ENCODE assay signal across 36 cellular contexts in genomic region chr7:120216947-120217346, GRCh38. TPM values are rescaled to one million over a fixed set of nuclear protein-coding genes. Genes with fewer than 3 reads are reported as not detected.
"Had no signal": no experiment of that assay in that cellular context is flagged by ENCODE, and none has a peak within 500 bp of the region (broad histone marks: within the 10 kb centered on the region; RNA-seq: fewer than 3 reads in every experiment).

No MANE protein-coding gene starts in this region.

- H3K36me3 ChIP-seq: adrenal gland, brain microvascular endothelial cell, breast epithelium, cardiac muscle cell had no signal

- H3K4me1 ChIP-seq: adrenal gland, body of pancreas, breast epithelium had no signal

- H3K27ac ChIP-seq: adrenal gland, body of pancreas, brain microvascular endothelial cell, breast epithelium, cardiac muscle cell, VCaP had no signal

- H3K4me3 ChIP-seq: adrenal gland, body of pancreas, breast epithelium, cardiac muscle cell had no signal

- DNase-seq: activated B cell treated with CpG ODN at 0.5 μM for 24 hours; activated CD4-positive, alpha-beta memory T cell treated with anti-CD3 and anti-CD28 coated beads for 36 hours; activated CD4-positive, alpha-beta T cell treated with anti-CD3 and anti-CD28 coated beads for 4 hours; activated CD4-positive, alpha-beta T cell treated with anti-CD3 and anti-CD28 coated beads, Interleukin-2, amount 10 ng/mL, durations not matched to agents 24 days and 14 days; activated CD4-positive, alpha-beta T cell treated with anti-CD3 and anti-CD28 coated beads, Interleukin-2, amount 50 U/mL, for 1 hour; activated CD4-positive, alpha-beta T cell treated with anti-CD3 and anti-CD28 coated beads, Interleukin-2, amount 50 U/mL, for 4 hours; activated CD4-positive, CD25-positive, alpha-beta regulatory T cell treated with anti-CD3 and anti-CD28 coated beads, Interleukin-2, amount 50 U/mL, for 72 hours; activated CD8-positive, alpha-beta memory T cell treated with anti-CD3 and anti-CD28 coated beads, Interleukin-2, amount 50 U/mL, for 4 hours; activated CD8-positive, alpha-beta T cell treated with anti-CD3 and anti-CD28 coated beads for 36 hours; activated effector memory CD4-positive, alpha-beta T cell treated with anti-CD3 and anti-CD28 coated beads, Interleukin-2, amount 50 U/mL, for 16 hours; activated gamma-delta T cell treated with Interleukin-2 at 50 U/mL for 16 hours; activated naive CD4-positive, alpha-beta T cell; activated naive CD4-positive, alpha-beta T cell treated with anti-CD3 and anti-CD28 coated beads for 36 hours; activated naive CD4-positive, alpha-beta T cell treated with anti-CD3 and anti-CD28 coated beads, Interleukin-2, amount 50 U/mL, for 16 hours; activated naive CD8-positive, alpha-beta T cell treated with anti-CD3 and anti-CD28 coated beads for 36 hours; activated T-cell treated with anti-CD3 and anti-CD28 coated beads for 4 hours; activated T-cell treated with anti-CD3 and anti-CD28 coated beads, Interleukin-2, amount 50 U/mL, for 1 hour; activated T-cell treated with anti-CD3 and anti-CD28 coated beads, Interleukin-2, amount 50 U/mL, for 4 hours; activated T-cell treated with anti-CD3 and anti-CD28 coated beads, Interleukin-2, amount 50 U/mL, for 72 hours; adrenal gland; amniotic stem cell; aorta; body of pancreas; brain microvascular endothelial cell; caudate nucleus; cerebellar nuclear complex; T-helper 1 cell; T-helper 2 cell; T-helper 9 cell had no signal

- ATAC-seq: activated CD8-positive, alpha-beta T cell treated with anti-CD3 and anti-CD28 coated beads for 36 hours; activated naive CD4-positive, alpha-beta T cell treated with anti-CD3 and anti-CD28 coated beads, Interleukin-2, amount 50 U/mL, for 72 hours; activated T-cell treated with anti-CD3 and anti-CD28 coated beads, Interleukin-2, amount 50 U/mL, for 4 hours; activated T-cell treated with anti-CD3 and anti-CD28 coated beads, Interleukin-2, amount 50 U/mL, for 72 hours; activated T-helper 17 cell treated with anti-CD3 and anti-CD28 coated beads, Interleukin-2, amount 50 U/mL, for 72 hours; body of pancreas had no signal

- H3K27me3 ChIP-seq: adrenal gland, body of pancreas, brain microvascular endothelial cell, breast epithelium, cardiac muscle cell had no signal

- H3K9me3 ChIP-seq: adrenal gland, body of pancreas had no signal

RNA-seq across cellular contexts. Expression of gene KCND2, which starts 56.0 kb away (rescaled TPM):
- total RNA-seq: activated B cell treated with CpG ODN at 0.5 μM for 24 hours; activated CD4-positive, alpha-beta memory T cell treated with anti-CD3 and anti-CD28 coated beads for 36 hours; activated CD4-positive, alpha-beta T cell treated with anti-CD3 and anti-CD28 coated beads, Interleukin-2, amount 10 ng/mL, durations not matched to agents 24 days and 14 days; activated CD8-positive, alpha-beta memory T cell treated with anti-CD3 and anti-CD28 coated beads for 36 hours; activated CD8-positive, alpha-beta T cell treated with anti-CD3 and anti-CD28 coated beads for 36 hours; activated naive CD4-positive, alpha-beta T cell treated with anti-CD3 and anti-CD28 coated beads for 36 hours; activated naive CD4-positive, alpha-beta T cell treated with anti-CD3 and anti-CD28 coated beads, Interleukin-2, amount 50 U/mL, for 72 hours; activated naive CD8-positive, alpha-beta T cell treated with anti-CD3 and anti-CD28 coated beads for 36 hours; activated T-cell treated with anti-CD3 and anti-CD28 coated beads, Interleukin-2, amount 50 U/mL, for 4 hours; activated T-cell treated with anti-CD3 and anti-CD28 coated beads, Interleukin-2, amount 50 U/mL, for 72 hours; activated T-helper 1 cell treated with anti-CD3 and anti-CD28 coated beads, Interleukin-12 subunit alpha, Interleukin-12 subunit beta, Interleukin-2, Interleukin-4 antibody, amounts not matched to agents 30 ng/mL and 10 ng/mL and 1 ng/mL, durations not matched to agents 14 hours and 24 hours and 36 hours; activated T-helper 17 cell treated with anti-CD3 and anti-CD28 coated beads, Interleukin-2, amount 50 U/mL, for 72 hours had no signal
- polyA plus RNA-seq: aorta had no signal
